ENCODE assay signal across 10 cellular contexts in genomic region chr3:189512039-189512438, GRCh38.
DNase-seq lines count a peak whose midpoint lies in the region; ATAC-seq and TF ChIP-seq lines count a peak whose summit lies in the region.
"Had no signal": no experiment of that assay in that cellular context is flagged by ENCODE, and none has a peak within 500 bp of the region (broad histone marks: within the 10 kb centered on the region; RNA-seq: fewer than 3 reads in every experiment).

No MANE protein-coding gene starts in this region.

- CTCF ChIA-PET in T-cell (lab: Charles Lee) = interaction anchor here in 1 of 2 donors (0.5 kb wide), 1 partner anchor 447 kb away, joined by 3 read pairs; no protein-coding TSS in a partner anchor

- no peak for TF ChIP-seq CTCF in GM12865 (IDR thresholded peaks at IDR 0.05; ENCODE audit: insufficient read depth, low read depth, low read length, missing control alignments)

- H3K27ac Mint-ChIP-seq in T-cell = no peak overlapping the region

- H3K9me3 Mint-ChIP-seq in T-cell = peaks cover 2 to 5% (median 4%) of the 10 kb centered on the region in 3 donors

- H3K4me3 ChIP-seq in GM12865 (ENCODE audit: low read depth, low read length) = no peak overlapping the region
- H3K4me3 ChIP-seq: lower lobe of right lung had no signal

- POLR2A ChIA-PET in T-cell (lab: Charles Lee) = interaction anchor here in 1 of 2 donors (0.5 kb wide), 1 partner anchor 16 kb away, joined by 4 read pairs; no protein-coding TSS in a partner anchor

- DNase-seq in GM12865 (ENCODE audit: low read depth) (peak; percentile 65), OCI-M1 (lab: John Stamatoyannopoulos, UW) (peak; percentile 38), AG20443 (ENCODE audit: low spot score) (no peak), NCI-H1105 (lab: John Stamatoyannopoulos, UW) (no peak), T-cell (no peak), DMS153 (lab: John Stamatoyannopoulos, UW) (no peak)
- DNase-seq: lower lobe of right lung, NCI-H524 treated with DMSO at 0.1 percent for 48 hours had no signal

- peaks cover 0 to 5% (median 1%) of the 10 kb centered on the region in 3 donors for H3K4me1 Mint-ChIP-seq in T-cell

- no peaks in the 10 kb centered on the region for H3K36me3 Mint-ChIP-seq in T-cell

- ATAC-seq in GM19467 (IDR thresholded peaks at IDR 0.05; ENCODE audit: unreplicated experiment) = peak; percentile 54
- ATAC-seq in HG03108 (IDR thresholded peaks at IDR 0.05; ENCODE audit: unreplicated experiment) = peak; percentile 73
- no peak for ATAC-seq in T-cell (replicated peaks in 1 of 4)

- no peaks in the 10 kb centered on the region for H3K27me3 Mint-ChIP-seq in T-cell

- H3K4me3 Mint-ChIP-seq in T-cell = no peak overlapping the region

Comparison
In these comparisons a context has a peak if more than half of its experiments do, and no peak if none do; other contexts are left out.
1. DNase-seq: peak in GM12865 (single experiment) and OCI-M1 (single experiment); none in AG20443 (single experiment), NCI-H1105 (single experiment), T-cell (0 of 34) and DMS153 (single experiment).
2. ATAC-seq: peak in GM19467 (single experiment) and HG03108 (single experiment); none in T-cell (0 of 4).